25 cellular contexts compared by ENCODE assay signal in genomic region chr2:11659866-11660265, GRCh38. TPM values are rescaled to one million over a fixed set of nuclear protein-coding genes. Genes with fewer than 3 reads are reported as not detected.
"Had no signal": no experiment of that assay in that cellular context is flagged by ENCODE, and none has a peak within 500 bp of the region (broad histone marks: within the 10 kb centered on the region; RNA-seq: fewer than 3 reads in every experiment).

No MANE protein-coding gene starts in this region.

- ATAC-seq: activated CD4-positive, alpha-beta T cell treated with anti-CD3 and anti-CD28 coated beads for 36 hours; activated T-helper 17 cell treated with anti-CD3 and anti-CD28 coated beads, Interleukin-2, amount 50 U/mL, for 72 hours had no signal

- H3K27me3 ChIP-seq: Peyer's patch had no signal

- H3K4me1 Mint-ChIP-seq: activated CD4-positive, alpha-beta memory T cell treated with anti-CD3 and anti-CD28 coated beads, Interleukin-2, amount 10 ng/mL, durations not matched to agents 7 days and 5 days; activated CD4-positive, alpha-beta T cell treated with anti-CD3 and anti-CD28 coated beads for 36 hours; activated naive CD4-positive, alpha-beta T cell treated with anti-CD3 and anti-CD28 coated beads, Interleukin-2, amount 10 ng/mL, durations not matched to agents 7 days and 5 days; activated naive CD8-positive, alpha-beta T cell treated with anti-CD3 and anti-CD28 coated beads for 36 hours; activated T-helper 17 cell treated with anti-CD3 and anti-CD28 coated beads, Interleukin-2, amount 50 U/mL, for 72 hours had no signal

- H3K4me1 ChIP-seq: Peyer's patch had no signal

- H3K36me3 Mint-ChIP-seq: activated naive CD4-positive, alpha-beta T cell treated with anti-CD3 and anti-CD28 coated beads, Interleukin-2, amount 10 ng/mL, durations not matched to agents 7 days and 5 days; activated naive CD8-positive, alpha-beta T cell treated with anti-CD3 and anti-CD28 coated beads for 36 hours had no signal

- H3K36me3 ChIP-seq: Peyer's patch had no signal

- H3K9me3 ChIP-seq: Peyer's patch had no signal

- H3K27ac ChIP-seq: Peyer's patch, VCaP had no signal

- DNase-seq: activated CD4-positive, alpha-beta memory T cell treated with anti-CD3 and anti-CD28 coated beads, Interleukin-2, amount 10 ng/mL, durations not matched to agents 7 days and 5 days; activated CD4-positive, alpha-beta T cell treated with anti-CD3 and anti-CD28 coated beads for 36 hours; activated CD4-positive, alpha-beta T cell treated with anti-CD3 and anti-CD28 coated beads, Interleukin-2, amount 50 U/mL, for 1 hour; activated gamma-delta T cell; activated naive CD4-positive, alpha-beta T cell treated with anti-CD3 and anti-CD28 coated beads, Interleukin-2, amount 10 ng/mL, durations not matched to agents 7 days and 5 days; activated naive CD8-positive, alpha-beta T cell treated with anti-CD3 and anti-CD28 coated beads for 36 hours; activated T-cell treated with anti-CD3 and anti-CD28 coated beads for 4 hours; activated T-cell treated with anti-CD3 and anti-CD28 coated beads, Interleukin-2, amount 50 U/mL, for 48 hours; Karpas-422; MM.1S; NCI-H1105; NCI-H1436; NCI-H1694 treated with DMSO at 0.1 percent for 48 hours; NCI-H2029 treated with DMSO at 0.1 percent for 48 hours; NCI-H510A treated with DMSO at 0.1 percent for 48 hours; NCI-H69; NK-92 treated with Interleukin-12 subunit alpha and Interleukin-12 subunit beta, amount 100 ng/mL, for 24 hours; Peyer's patch; SHP77 treated with DMSO at 0.1 percent for 48 hours; T-helper 2 cell; T1000 had no signal

- H3K4me3 Mint-ChIP-seq: activated CD4-positive, alpha-beta memory T cell treated with anti-CD3 and anti-CD28 coated beads, Interleukin-2, amount 10 ng/mL, durations not matched to agents 7 days and 5 days; activated CD4-positive, alpha-beta T cell treated with anti-CD3 and anti-CD28 coated beads for 36 hours; activated naive CD4-positive, alpha-beta T cell treated with anti-CD3 and anti-CD28 coated beads, Interleukin-2, amount 10 ng/mL, durations not matched to agents 7 days and 5 days; activated naive CD8-positive, alpha-beta T cell treated with anti-CD3 and anti-CD28 coated beads for 36 hours; activated T-helper 17 cell treated with anti-CD3 and anti-CD28 coated beads, Interleukin-2, amount 50 U/mL, for 72 hours had no signal

- H3K4me3 ChIP-seq: Peyer's patch had no signal

- H3K27ac Mint-ChIP-seq: activated CD4-positive, alpha-beta memory T cell treated with anti-CD3 and anti-CD28 coated beads, Interleukin-2, amount 10 ng/mL, durations not matched to agents 7 days and 5 days; activated CD4-positive, alpha-beta T cell treated with anti-CD3 and anti-CD28 coated beads for 36 hours; activated naive CD4-positive, alpha-beta T cell treated with anti-CD3 and anti-CD28 coated beads, Interleukin-2, amount 10 ng/mL, durations not matched to agents 7 days and 5 days; activated naive CD8-positive, alpha-beta T cell treated with anti-CD3 and anti-CD28 coated beads for 36 hours; activated T-helper 17 cell treated with anti-CD3 and anti-CD28 coated beads, Interleukin-2, amount 50 U/mL, for 72 hours had no signal

RNA-seq across cellular contexts. Expression of gene NTSR2, which starts 10.1 kb away (rescaled TPM):
- total RNA-seq: activated CD4-positive, alpha-beta memory T cell treated with anti-CD3 and anti-CD28 coated beads, Interleukin-2, amount 10 ng/mL, durations not matched to agents 7 days and 5 days; activated CD4-positive, alpha-beta T cell treated with anti-CD3 and anti-CD28 coated beads for 36 hours; activated CD8-positive, alpha-beta memory T cell treated with anti-CD3 and anti-CD28 coated beads for 36 hours; activated naive CD8-positive, alpha-beta T cell treated with anti-CD3 and anti-CD28 coated beads for 36 hours; activated T-helper 17 cell treated with anti-CD3 and anti-CD28 coated beads, Interleukin-2, amount 50 U/mL, for 72 hours; Peyer's patch; SK-MEL-5 had no signal
